In genomic region chr1:52403566-52404115, GRCh38 we compare ENCODE assay signal across 8 cellular contexts. TPM values are rescaled to one million over a fixed set of nuclear protein-coding genes. Genes with fewer than 3 reads are reported as not detected.
DNase-seq lines count a peak whose midpoint lies in the region; ATAC-seq, FAIRE-seq and TF ChIP-seq lines count a peak whose summit lies in the region.

No MANE protein-coding gene starts in this region.

- POLR2A ChIA-PET in MCF 10A (lab: Yijun Ruan, JAX), result interaction anchor here (0.6 to 5.2 kb wide), 21 partner anchors 10 to 370 kb away, joined by 3 to 46 read pairs (median 8); partner anchors contain the start of genes CC2D1B, KTI12, TXNDC12 and ZFYVE9

- FAIRE-seq in H54 (lab: Jason Lieb, UNC), result peak; percentile 74

- CTCF ChIA-PET in MCF 10A (lab: Yijun Ruan, JAX), result interaction anchor here (0.6 to 1.5 kb wide), 5 partner anchors 35 to 346 kb away, joined by 3 to 4 read pairs (median 3); no protein-coding TSS in a partner anchor

- BruUV-seq in MCF 10A (replicated peaks; lab: Mats Ljungman, UMichigan), result no TSS peak

- peak overlapping the region; percentile 97 for H3K27ac Mint-ChIP-seq in MCF 10A (ENCODE audit: low read depth, unreplicated experiment)

- H3K4me3 Mint-ChIP-seq in MCF 10A (ENCODE audit: unreplicated experiment), result peak overlapping the region; percentile 100

- TF ChIP-seq CTCF in GM10266 (IDR thresholded peaks at IDR 0.05; ENCODE audit: control insufficient read depth, insufficient read depth, low read depth, missing control alignments) (no peak), MCF 10A (IDR thresholded peaks at IDR 0.05; ENCODE audit: unreplicated experiment) (no peak)

- no peaks in the 10 kb centered on the region for H3K9me3 Mint-ChIP-seq in MCF 10A (ENCODE audit: unreplicated experiment)

- intact Hi-C loops in MCF 10A (cut with micrococcal nuclease), result loop anchor here (1.0 to 5.0 kb wide), 5 partner anchors 36 to 283 kb away; partner anchors contain the start of genes CC2D1B and TUT4
- intact Hi-C loops in left colon (cut with DNase I, micrococcal nuclease), result no loop called here

- H3K36me3 Mint-ChIP-seq in MCF 10A (ENCODE audit: insufficient read depth, unreplicated experiment), result peaks cover 52% of the 10 kb centered on the region

- peak; percentile 65 for ATAC-seq in left colon

- peaks cover 7% of the 10 kb centered on the region for H3K4me1 Mint-ChIP-seq in MCF 10A (ENCODE audit: insufficient read depth, unreplicated experiment)

- DNase-seq in GM10266 (ENCODE audit: extremely low spot score), result peak; percentile 65
- DNase-seq in H54 (ENCODE audit: insufficient read length, low spot score), result peak; percentile 52
- peak; percentile 77 for DNase-seq in LHCN-M2 (ENCODE audit: low read depth)
- peak; percentile 34 for DNase-seq in SW480 (ENCODE audit: low spot score)
- DNase-seq in MCF 10A (ENCODE audit: unreplicated experiment), result peak; percentile 90
- peak in 1 of 2 donors; percentile 56 for DNase-seq in left colon
- peak in 2 of 3 experiments; percentile 6 to 16 for DNase-seq in stimulated activated CD4-positive, alpha-beta T cell treated with anti-CD3 and anti-CD28 coated beads, TNF-alpha, amount 100 ng/mL, for 4 hours (ENCODE audit: low read depth in 3 of 3)
- no peak for DNase-seq in inferior parietal cortex (ENCODE audit: extremely low spot score)

- no peaks in the 10 kb centered on the region for H3K27me3 Mint-ChIP-seq in MCF 10A (ENCODE audit: insufficient read depth, unreplicated experiment)

- TF ChIP-seq POLR2A in H54 (IDR thresholded peaks at IDR 0.05; ENCODE audit: low read depth, low read length), result no peak

RNA-seq across cellular contexts. Expression of gene ORC1, which starts 0.6 kb away (rescaled TPM):
- total RNA-seq in LHCN-M2 (2014; rRNA removed), result 15.6 and 18.2 TPM in 2 replicates
- polyA plus RNA-seq in LHCN-M2 (2012), result 5.4 TPM
- 1.8 and 2.7 TPM in 2 replicates for total RNA-seq in MCF 10A (2022)
- 1 to 10 TPM; 1.7 to 4.3 TPM for total RNA-seq in left colon

RNA-seq across cellular contexts. Expression of gene PRPF38A, which starts 0.8 kb away (rescaled TPM):
- total RNA-seq in LHCN-M2 (2014; rRNA removed) (12.2 and 13.8 TPM in 2 replicates), MCF 10A (2022) (63.8 TPM in 2 replicates), left colon (10 to 100 TPM; 45.8 to 50.0 TPM)
- polyA plus RNA-seq in LHCN-M2 (2012), result 13.0 TPM

RNA-seq across cellular contexts. Expression of gene CC2D1B, which starts 37.6 kb away (rescaled TPM):
- 46.3 and 46.4 TPM in 2 replicates for total RNA-seq in LHCN-M2 (2014; rRNA removed)
- 27.2 TPM for polyA plus RNA-seq in LHCN-M2 (2012)
- total RNA-seq in MCF 10A (2022), result 28.4 and 29.5 TPM in 2 replicates
- total RNA-seq in left colon, result 10 to 100 TPM; 32.8 to 35.3 TPM
